ENCODE assay signal across 1 cellular context in the genomic region with DNA sequence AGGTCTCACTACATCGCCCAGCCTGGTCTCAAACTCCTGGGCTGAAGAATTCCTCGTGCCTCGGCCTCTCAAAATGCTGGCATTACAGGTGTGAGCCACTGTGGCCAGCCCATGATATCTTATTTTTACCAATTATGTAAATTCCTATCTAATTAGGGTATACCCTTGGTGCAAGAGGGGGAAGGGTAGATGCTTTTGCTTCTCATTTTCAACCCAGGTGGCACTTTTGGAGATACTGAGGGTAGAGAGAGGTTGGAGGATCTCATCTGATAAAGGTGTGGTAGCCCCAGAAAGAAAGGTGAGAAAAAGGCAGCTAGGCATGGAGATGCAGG.
A peak's percentile ranks its signal among the peaks of the same experiment; 100 is the strongest.
TF ChIP-seq lines count a peak whose summit lies in the region.

No MANE protein-coding gene starts in this region.

TF ChIP-seq in K562, 482 proteins besides CTCF, POLR2A, EP300 and RAD21 (continued from another document):
- TF ChIP-seq, protein P1, sequence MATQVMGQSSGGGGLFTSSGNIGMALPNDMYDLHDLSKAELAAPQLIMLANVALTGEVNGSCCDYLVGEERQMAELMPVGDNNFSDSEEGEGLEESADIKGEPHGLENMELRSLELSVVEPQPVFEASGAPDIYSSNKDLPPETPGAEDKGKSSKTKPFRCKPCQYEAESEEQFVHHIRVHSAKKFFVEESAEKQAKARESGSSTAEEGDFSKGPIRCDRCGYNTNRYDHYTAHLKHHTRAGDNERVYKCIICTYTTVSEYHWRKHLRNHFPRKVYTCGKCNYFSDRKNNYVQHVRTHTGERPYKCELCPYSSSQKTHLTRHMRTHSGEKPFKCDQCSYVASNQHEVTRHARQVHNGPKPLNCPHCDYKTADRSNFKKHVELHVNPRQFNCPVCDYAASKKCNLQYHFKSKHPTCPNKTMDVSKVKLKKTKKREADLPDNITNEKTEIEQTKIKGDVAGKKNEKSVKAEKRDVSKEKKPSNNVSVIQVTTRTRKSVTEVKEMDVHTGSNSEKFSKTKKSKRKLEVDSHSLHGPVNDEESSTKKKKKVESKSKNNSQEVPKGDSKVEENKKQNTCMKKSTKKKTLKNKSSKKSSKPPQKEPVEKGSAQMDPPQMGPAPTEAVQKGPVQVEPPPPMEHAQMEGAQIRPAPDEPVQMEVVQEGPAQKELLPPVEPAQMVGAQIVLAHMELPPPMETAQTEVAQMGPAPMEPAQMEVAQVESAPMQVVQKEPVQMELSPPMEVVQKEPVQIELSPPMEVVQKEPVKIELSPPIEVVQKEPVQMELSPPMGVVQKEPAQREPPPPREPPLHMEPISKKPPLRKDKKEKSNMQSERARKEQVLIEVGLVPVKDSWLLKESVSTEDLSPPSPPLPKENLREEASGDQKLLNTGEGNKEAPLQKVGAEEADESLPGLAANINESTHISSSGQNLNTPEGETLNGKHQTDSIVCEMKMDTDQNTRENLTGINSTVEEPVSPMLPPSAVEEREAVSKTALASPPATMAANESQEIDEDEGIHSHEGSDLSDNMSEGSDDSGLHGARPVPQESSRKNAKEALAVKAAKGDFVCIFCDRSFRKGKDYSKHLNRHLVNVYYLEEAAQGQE (CRISPR knock-in tag; IDR thresholded peaks at IDR 0.05; ENCODE audit: low read depth), result no peak
- TF ChIP-seq ZMIZ1 (IDR thresholded peaks at IDR 0.05; ENCODE audit: low read depth in 2 of 2, low read length in 2 of 2), result no peak
- no peak for TF ChIP-seq ETV5 (CRISPR knock-in tag; IDR thresholded peaks at IDR 0.05; ENCODE audit: low read depth)
- peak; percentile 62; the same call in 1 of the 2 replicates for TF ChIP-seq ZNF589 (CRISPR knock-in tag; IDR thresholded peaks at IDR 0.05; ENCODE audit: low read depth)
- 0 out of 2 replicates have a peak, but pooled peaks have one; percentile 6 for TF ChIP-seq DMBX1 (CRISPR knock-in tag; IDR thresholded peaks at IDR 0.05; ENCODE audit: borderline replicate concordance)
- TF ChIP-seq SAFB (IDR thresholded peaks at IDR 0.05; ENCODE audit: borderline replicate concordance, low read depth, low read length), result no peak
